Comparison of ENCODE assay signal across 20 cellular contexts in the genomic region with DNA sequence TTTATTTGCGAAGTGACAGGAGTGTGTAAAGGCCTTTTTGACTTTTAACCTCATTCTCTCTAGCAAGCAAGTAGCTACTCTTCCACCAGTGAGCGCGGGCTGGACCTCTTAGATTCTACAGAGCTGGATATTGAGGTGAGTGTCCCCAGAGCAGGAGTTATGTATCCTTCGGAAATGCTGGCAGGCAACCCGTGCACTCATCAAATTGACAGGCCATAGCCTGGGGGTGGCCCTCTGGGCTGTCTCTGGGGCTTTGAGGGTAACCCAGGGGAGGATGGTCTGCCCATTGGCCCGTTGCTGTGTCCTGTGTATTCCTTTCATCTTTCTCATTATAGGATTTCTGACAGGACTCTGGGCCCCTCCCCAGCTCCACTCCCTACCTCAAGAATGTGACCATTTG. TPM values are rescaled to one million over a fixed set of nuclear protein-coding genes. Genes with fewer than 3 reads are reported as not detected.
DNase-seq lines count a peak whose midpoint lies in the region; ATAC-seq, FAIRE-seq and TF ChIP-seq lines count a peak whose summit lies in the region.
"Had no signal": no experiment of that assay in that cellular context is flagged by ENCODE, and none has a peak within 500 bp of the region (broad histone marks: within the 10 kb centered on the region; RNA-seq: fewer than 3 reads in every experiment).

No MANE protein-coding gene starts in this region.

- no peak for ATAC-seq in activated naive CD8-positive, alpha-beta T cell treated with anti-CD3 and anti-CD28 coated beads, Interleukin-2, amount 50 U/mL, for 24 hours
- no peak for ATAC-seq in HG03135 (IDR thresholded peaks at IDR 0.05; ENCODE audit: unreplicated experiment)
- ATAC-seq: heart left ventricle, left lung had no signal

- peaks cover 78% of the 10 kb centered on the region for H3K4me1 Mint-ChIP-seq in activated naive CD8-positive, alpha-beta T cell (ENCODE audit: low read depth)
- peaks cover 81% of the 10 kb centered on the region for H3K4me1 Mint-ChIP-seq in activated naive CD8-positive, alpha-beta T cell treated with anti-CD3 and anti-CD28 coated beads, Interleukin-2, amount 50 U/mL, for 24 hours
- H3K4me1 Mint-ChIP-seq in activated naive CD8-positive, alpha-beta T cell treated with anti-CD3 and anti-CD28 coated beads for 36 hours = peaks cover 74% of the 10 kb centered on the region
- peaks cover 56% of the 10 kb centered on the region for H3K4me1 Mint-ChIP-seq in nephron progenitor cell

- FAIRE-seq in H54 (lab: Jason Lieb, UNC) = no peak
- FAIRE-seq: bronchial epithelial cell had no signal

- no peaks in the 10 kb centered on the region for H3K9me3 Mint-ChIP-seq in activated naive CD8-positive, alpha-beta T cell (ENCODE audit: low read depth)
- no peaks in the 10 kb centered on the region for H3K9me3 Mint-ChIP-seq in activated naive CD8-positive, alpha-beta T cell treated with anti-CD3 and anti-CD28 coated beads, Interleukin-2, amount 50 U/mL, for 24 hours
- H3K9me3 Mint-ChIP-seq in activated naive CD8-positive, alpha-beta T cell treated with anti-CD3 and anti-CD28 coated beads for 36 hours = no peaks in the 10 kb centered on the region
- no peaks in the 10 kb centered on the region for H3K9me3 Mint-ChIP-seq in nephron progenitor cell
- H3K9me3 Mint-ChIP-seq: CD8-positive, alpha-beta memory T cell had no signal

- no peak for TF ChIP-seq POLR2A in H54 (IDR thresholded peaks at IDR 0.05; ENCODE audit: low read depth, low read length)

- no peaks in the 10 kb centered on the region for H3K36me3 Mint-ChIP-seq in activated naive CD8-positive, alpha-beta T cell
- peaks cover 6% of the 10 kb centered on the region for H3K36me3 Mint-ChIP-seq in activated naive CD8-positive, alpha-beta T cell treated with anti-CD3 and anti-CD28 coated beads, Interleukin-2, amount 50 U/mL, for 24 hours (ENCODE audit: low read depth)
- peaks cover 7% of the 10 kb centered on the region for H3K36me3 Mint-ChIP-seq in activated naive CD8-positive, alpha-beta T cell treated with anti-CD3 and anti-CD28 coated beads for 36 hours
- H3K36me3 Mint-ChIP-seq in nephron progenitor cell (ENCODE audit: low read depth) = no peaks in the 10 kb centered on the region

- H3K4me3 Mint-ChIP-seq in activated naive CD8-positive, alpha-beta T cell = no peak overlapping the region
- H3K4me3 Mint-ChIP-seq in activated naive CD8-positive, alpha-beta T cell treated with anti-CD3 and anti-CD28 coated beads, Interleukin-2, amount 50 U/mL, for 24 hours = no peak overlapping the region
- no peak overlapping the region for H3K4me3 Mint-ChIP-seq in activated naive CD8-positive, alpha-beta T cell treated with anti-CD3 and anti-CD28 coated beads for 36 hours
- H3K4me3 Mint-ChIP-seq in nephron progenitor cell = no peak overlapping the region

- H3K27ac Mint-ChIP-seq in activated naive CD8-positive, alpha-beta T cell = peak overlapping the region; percentile 58
- no peak overlapping the region for H3K27ac Mint-ChIP-seq in activated naive CD8-positive, alpha-beta T cell treated with anti-CD3 and anti-CD28 coated beads, Interleukin-2, amount 50 U/mL, for 24 hours
- peak overlapping the region; percentile 12 for H3K27ac Mint-ChIP-seq in activated naive CD8-positive, alpha-beta T cell treated with anti-CD3 and anti-CD28 coated beads for 36 hours
- peak overlapping the region; percentile 46 for H3K27ac Mint-ChIP-seq in nephron progenitor cell

- TF ChIP-seq CTCF in nephron progenitor cell (IDR thresholded peaks at IDR 0.05) = no peak

- no peaks in the 10 kb centered on the region for H3K27me3 Mint-ChIP-seq in activated naive CD8-positive, alpha-beta T cell
- H3K27me3 Mint-ChIP-seq in activated naive CD8-positive, alpha-beta T cell treated with anti-CD3 and anti-CD28 coated beads, Interleukin-2, amount 50 U/mL, for 24 hours = no peaks in the 10 kb centered on the region
- no peaks in the 10 kb centered on the region for H3K27me3 Mint-ChIP-seq in activated naive CD8-positive, alpha-beta T cell treated with anti-CD3 and anti-CD28 coated beads for 36 hours
- peaks cover 6% of the 10 kb centered on the region for H3K27me3 Mint-ChIP-seq in nephron progenitor cell (ENCODE audit: low read depth, poor library complexity)

- no peak for DNase-seq in activated naive CD8-positive, alpha-beta T cell treated with anti-CD3 and anti-CD28 coated beads, Interleukin-2, amount 50 U/mL, for 24 hours
- no peak for DNase-seq in activated naive CD8-positive, alpha-beta T cell treated with anti-CD3 and anti-CD28 coated beads for 36 hours
- DNase-seq in nephron progenitor cell = no peak
- DNase-seq in H54 (ENCODE audit: insufficient read length, low spot score) = no peak
- no peak for DNase-seq in KG1 (lab: John Stamatoyannopoulos, UW)
- DNase-seq in stimulated activated CD4-positive, alpha-beta T cell treated with anti-CD3 and anti-CD28 coated beads, Interleukin-2, amount 100 ng/mL, for 48 hours = no peak
- DNase-seq: activated CD4-positive, CD25-positive, alpha-beta regulatory T cell; adrenal gland; CD8-positive, alpha-beta memory T cell; DMS53; H7; heart left ventricle; left lung; NCI-H187; NCI-H345; NCI-H82 had no signal

RNA-seq across cellular contexts. Expression of gene PVRIG, which starts 6.1 kb away (rescaled TPM):
- 10 to 100 TPM; 33.4 to 34.5 TPM for total RNA-seq in activated naive CD8-positive, alpha-beta T cell treated with anti-CD3 and anti-CD28 coated beads for 36 hours
- total RNA-seq: bronchial epithelial cell, H7, SK-MEL-5 had no signal

RNA-seq across cellular contexts. Expression of gene STAG3, which starts 36.0 kb away (rescaled TPM):
- total RNA-seq in activated naive CD8-positive, alpha-beta T cell treated with anti-CD3 and anti-CD28 coated beads for 36 hours = 10 to 100 TPM; 21.1 to 21.4 TPM

RNA-seq across cellular contexts. Expression of gene GPC2, which starts 36.5 kb away (rescaled TPM):
- total RNA-seq in activated naive CD8-positive, alpha-beta T cell treated with anti-CD3 and anti-CD28 coated beads for 36 hours = 1 to 10 TPM; 3.6 to 3.9 TPM

RNA-seq across cellular contexts. Expression of gene GAL3ST4, which starts 45.3 kb away (rescaled TPM):
- 1 to 10 TPM; 2.9 to 3.6 TPM for total RNA-seq in activated naive CD8-positive, alpha-beta T cell treated with anti-CD3 and anti-CD28 coated beads for 36 hours

RNA-seq across cellular contexts. Expression of gene TRAPPC14, which starts 55.1 kb away (rescaled TPM):
- 10 to 100 TPM; 17.0 to 20.0 TPM for total RNA-seq in activated naive CD8-positive, alpha-beta T cell treated with anti-CD3 and anti-CD28 coated beads for 36 hours
